In genomic region chrX:38045697-38046096, GRCh38 we compare ENCODE assay signal across 27 cellular contexts. TPM values are rescaled to one million over a fixed set of nuclear protein-coding genes. Genes with fewer than 3 reads are reported as not detected.
DNase-seq lines count a peak whose midpoint lies in the region; ATAC-seq, FAIRE-seq and TF ChIP-seq lines count a peak whose summit lies in the region.
"Had no signal": no experiment of that assay in that cellular context is flagged by ENCODE, and none has a peak within 500 bp of the region (broad histone marks: within the 10 kb centered on the region; RNA-seq: fewer than 3 reads in every experiment).

No MANE protein-coding gene starts in this region.

- H3K36me3 Mint-ChIP-seq in nephron progenitor cell (ENCODE audit: low read depth), result no peaks in the 10 kb centered on the region
- H3K36me3 Mint-ChIP-seq in natural killer cell, result no peaks in the 10 kb centered on the region
- H3K36me3 Mint-ChIP-seq: activated naive CD8-positive, alpha-beta T cell treated with anti-CD3 and anti-CD28 coated beads, Interleukin-2, amount 10 ng/mL, durations not matched to agents 7 days and 5 days; naive thymus-derived CD4-positive, alpha-beta T cell had no signal

- DNase-seq in DMS 273 (lab: John Stamatoyannopoulos, UW; ENCODE audit: unreplicated experiment), result peak; percentile 62
- no peak for DNase-seq in DMS 273 treated with DMSO at 0.1 percent for 48 hours (lab: John Stamatoyannopoulos, UW)
- peak; percentile 58 for DNase-seq in bronchial epithelial cell (ENCODE audit: low read depth)
- no peak for DNase-seq in nephron progenitor cell
- DNase-seq in iPS-NIHi11 (ENCODE audit: low spot score), result no peak
- DNase-seq in NCI-H1436 treated with DMSO at 0.1 percent for 48 hours (lab: John Stamatoyannopoulos, UW), result no peak
- DNase-seq in coronary artery (ENCODE audit: low spot score), result no peak
- no peak for DNase-seq in natural killer cell
- DNase-seq: activated CD4-positive, alpha-beta T cell treated with anti-CD3 and anti-CD28 coated beads, Interleukin-2, amount 10 ng/mL, durations not matched to agents 7 days and 5 days; activated naive CD8-positive, alpha-beta T cell treated with anti-CD3 and anti-CD28 coated beads, Interleukin-2, amount 10 ng/mL, durations not matched to agents 7 days and 5 days; cortex of kidney; glutamatergic neuron; Kasumi-1; naive thymus-derived CD4-positive, alpha-beta T cell; NCI-H1048; NCI-H187 treated with DMSO at 0.1 percent for 48 hours; NCI-H345; NK-92 treated with Interleukin-12 subunit alpha and Interleukin-12 subunit beta, amount 100 ng/mL, for 24 hours; sigmoid colon; T-helper 2 cell had no signal

- H3K27me3 ChIP-seq in bronchial epithelial cell (ENCODE audit: control insufficient read depth, insufficient read depth, low read length), result no peaks in the 10 kb centered on the region
- H3K27me3 ChIP-seq: ovary, sigmoid colon had no signal

- no peak for ATAC-seq in natural killer cell
- ATAC-seq: activated T-helper 17 cell treated with anti-CD3 and anti-CD28 coated beads, Interleukin-2, amount 50 U/mL, for 72 hours; GM23338; left lobe of liver; naive thymus-derived CD4-positive, alpha-beta T cell had no signal

- TF ChIP-seq CTCF in bronchial epithelial cell (IDR thresholded peaks at IDR 0.05; ENCODE audit: insufficient read depth, low read length, severe bottlenecking) (no peak), nephron progenitor cell (IDR thresholded peaks at IDR 0.05) (no peak), coronary artery (IDR thresholded peaks at IDR 0.05) (no peak), natural killer cell (IDR thresholded peaks at IDR 0.05) (no peak)

- H3K36me3 ChIP-seq in bronchial epithelial cell (ENCODE audit: control insufficient read depth, insufficient read depth, low read length), result no peaks in the 10 kb centered on the region
- H3K36me3 ChIP-seq: ovary, sigmoid colon had no signal

- peaks cover 19% of the 10 kb centered on the region for H3K4me1 Mint-ChIP-seq in nephron progenitor cell
- H3K4me1 Mint-ChIP-seq in natural killer cell, result no peaks in the 10 kb centered on the region
- H3K4me1 Mint-ChIP-seq: activated CD4-positive, alpha-beta T cell treated with anti-CD3 and anti-CD28 coated beads, Interleukin-2, amount 10 ng/mL, durations not matched to agents 7 days and 5 days; activated naive CD8-positive, alpha-beta T cell treated with anti-CD3 and anti-CD28 coated beads, Interleukin-2, amount 10 ng/mL, durations not matched to agents 7 days and 5 days; activated T-helper 17 cell treated with anti-CD3 and anti-CD28 coated beads, Interleukin-2, amount 50 U/mL, for 72 hours; GM23338; naive thymus-derived CD4-positive, alpha-beta T cell had no signal

- H3K4me3 Mint-ChIP-seq in nephron progenitor cell (no peak overlapping the region), natural killer cell (no peak overlapping the region)
- H3K4me3 Mint-ChIP-seq: activated CD4-positive, alpha-beta T cell treated with anti-CD3 and anti-CD28 coated beads, Interleukin-2, amount 10 ng/mL, durations not matched to agents 7 days and 5 days; activated naive CD8-positive, alpha-beta T cell treated with anti-CD3 and anti-CD28 coated beads, Interleukin-2, amount 10 ng/mL, durations not matched to agents 7 days and 5 days; activated T-helper 17 cell treated with anti-CD3 and anti-CD28 coated beads, Interleukin-2, amount 50 U/mL, for 72 hours; GM23338; naive thymus-derived CD4-positive, alpha-beta T cell had no signal

- H3K9me3 Mint-ChIP-seq in nephron progenitor cell, result peaks cover 32% of the 10 kb centered on the region
- H3K9me3 Mint-ChIP-seq in natural killer cell, result no peaks in the 10 kb centered on the region
- H3K9me3 Mint-ChIP-seq: activated CD4-positive, alpha-beta T cell treated with anti-CD3 and anti-CD28 coated beads, Interleukin-2, amount 10 ng/mL, durations not matched to agents 7 days and 5 days; activated naive CD8-positive, alpha-beta T cell treated with anti-CD3 and anti-CD28 coated beads, Interleukin-2, amount 10 ng/mL, durations not matched to agents 7 days and 5 days; activated T-helper 17 cell treated with anti-CD3 and anti-CD28 coated beads, Interleukin-2, amount 50 U/mL, for 72 hours; GM23338 had no signal

- H3K4me3 ChIP-seq in bronchial epithelial cell (ENCODE audit: low read depth, low read length), result no peak overlapping the region
- H3K4me3 ChIP-seq in coronary artery, result no peak overlapping the region
- H3K4me3 ChIP-seq: GM23338, ovary, sigmoid colon had no signal

- FAIRE-seq in bronchial epithelial cell (lab: Jason Lieb, UNC), result no peak
- FAIRE-seq: A204.1, endometrium, RCC 7860 had no signal

- no peak overlapping the region for H3K27ac ChIP-seq in coronary artery
- H3K27ac ChIP-seq: ovary, sigmoid colon had no signal

- intact Hi-C loops in natural killer cell (cut with micrococcal nuclease), result no loop called here

- H3K27ac Mint-ChIP-seq in nephron progenitor cell (peak overlapping the region; percentile 37), natural killer cell (no peak overlapping the region)
- H3K27ac Mint-ChIP-seq: activated CD4-positive, alpha-beta T cell treated with anti-CD3 and anti-CD28 coated beads, Interleukin-2, amount 10 ng/mL, durations not matched to agents 7 days and 5 days; activated naive CD8-positive, alpha-beta T cell treated with anti-CD3 and anti-CD28 coated beads, Interleukin-2, amount 10 ng/mL, durations not matched to agents 7 days and 5 days; activated T-helper 17 cell treated with anti-CD3 and anti-CD28 coated beads, Interleukin-2, amount 50 U/mL, for 72 hours; GM23338; naive thymus-derived CD4-positive, alpha-beta T cell had no signal

- H3K27me3 Mint-ChIP-seq in nephron progenitor cell (ENCODE audit: low read depth, poor library complexity) (peaks cover 3% of the 10 kb centered on the region), natural killer cell (ENCODE audit: low read depth in 2 of 2) (peaks cover 0 to 9% of the 10 kb centered on the region in 2 donors)
- H3K27me3 Mint-ChIP-seq: activated CD4-positive, alpha-beta T cell treated with anti-CD3 and anti-CD28 coated beads, Interleukin-2, amount 10 ng/mL, durations not matched to agents 7 days and 5 days; activated naive CD8-positive, alpha-beta T cell treated with anti-CD3 and anti-CD28 coated beads, Interleukin-2, amount 10 ng/mL, durations not matched to agents 7 days and 5 days; activated T-helper 17 cell treated with anti-CD3 and anti-CD28 coated beads, Interleukin-2, amount 50 U/mL, for 72 hours had no signal

RNA-seq across cellular contexts. Expression of gene SYTL5, which starts 39.3 kb away (rescaled TPM):
- total RNA-seq in bronchial epithelial cell (1.3 and 10.2 TPM in 2 replicates), natural killer cell (under 1 TPM in 1 of 3 donors, not detected in 2; 0.05 TPM)
- total RNA-seq: activated CD4-positive, alpha-beta T cell treated with anti-CD3 and anti-CD28 coated beads, Interleukin-2, amount 10 ng/mL, durations not matched to agents 7 days and 5 days; activated naive CD8-positive, alpha-beta T cell treated with anti-CD3 and anti-CD28 coated beads, Interleukin-2, amount 10 ng/mL, durations not matched to agents 7 days and 5 days had no signal

Comparison
In these comparisons a context has a peak if more than half of its experiments do, and no peak if none do; other contexts are left out.
1. DNase-seq: peak in DMS 273 (single experiment) and bronchial epithelial cell (single experiment); none in DMS 273 treated with DMSO at 0.1 percent for 48 hours (single experiment), nephron progenitor cell (single experiment), iPS-NIHi11 (single experiment), NCI-H1436 treated with DMSO at 0.1 percent for 48 hours (single experiment), coronary artery (single experiment) and natural killer cell (single experiment).